1 cellular context compared by ENCODE assay signal in genomic region chr12:12081836-12082497, GRCh38.
A peak's percentile ranks its signal among the peaks of the same experiment; 100 is the strongest.
TF ChIP-seq lines count a peak whose summit lies in the region.

No MANE protein-coding gene starts in this region.

TF ChIP-seq in A549, 52 proteins besides CTCF, POLR2A, EP300 and RAD21 (continued from another document):
- TF ChIP-seq, protein P1, sequence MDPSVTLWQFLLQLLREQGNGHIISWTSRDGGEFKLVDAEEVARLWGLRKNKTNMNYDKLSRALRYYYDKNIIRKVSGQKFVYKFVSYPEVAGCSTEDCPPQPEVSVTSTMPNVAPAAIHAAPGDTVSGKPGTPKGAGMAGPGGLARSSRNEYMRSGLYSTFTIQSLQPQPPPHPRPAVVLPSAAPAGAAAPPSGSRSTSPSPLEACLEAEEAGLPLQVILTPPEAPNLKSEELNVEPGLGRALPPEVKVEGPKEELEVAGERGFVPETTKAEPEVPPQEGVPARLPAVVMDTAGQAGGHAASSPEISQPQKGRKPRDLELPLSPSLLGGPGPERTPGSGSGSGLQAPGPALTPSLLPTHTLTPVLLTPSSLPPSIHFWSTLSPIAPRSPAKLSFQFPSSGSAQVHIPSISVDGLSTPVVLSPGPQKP (IDR thresholded peaks at IDR 0.05; ENCODE audit: low read depth, low read length): no peak
- TF ChIP-seq HEYL (CRISPR knock-in tag; IDR thresholded peaks at IDR 0.05) (no peak), CHD2 (IDR thresholded peaks at IDR 0.05; ENCODE audit: low read length, partially characterized antibody) (no peak), SMC3 (IDR thresholded peaks at IDR 0.05) (peak; percentile 83), NR3C1 (IDR thresholded peaks at IDR 0.05) (no peak)
